In the genomic region with DNA sequence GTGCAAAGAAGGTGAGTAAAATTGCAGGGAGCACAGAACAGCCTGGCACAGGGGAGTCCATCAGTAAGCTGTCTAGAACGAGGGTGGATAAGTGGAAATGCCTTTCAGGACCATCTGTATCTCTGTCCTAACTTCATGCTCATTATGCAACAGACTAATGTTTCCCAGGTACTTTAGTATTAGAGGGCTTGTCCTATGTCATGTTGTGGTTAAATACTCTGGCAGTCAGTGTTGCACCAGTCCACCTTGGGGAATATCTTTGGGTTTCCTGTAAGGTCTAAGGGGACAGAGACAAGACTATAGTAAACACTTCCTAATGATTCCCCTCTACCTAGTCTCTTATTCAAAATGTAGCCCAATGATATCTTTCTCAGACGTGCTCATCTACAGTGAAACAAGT, we compare ENCODE assay signal across 19 cellular contexts. TPM values are rescaled to one million over a fixed set of nuclear protein-coding genes. Genes with fewer than 3 reads are reported as not detected.
DNase-seq lines count a peak whose midpoint lies in the region; ATAC-seq, FAIRE-seq and TF ChIP-seq lines count a peak whose summit lies in the region.
"Had no signal": no experiment of that assay in that cellular context is flagged by ENCODE, and none has a peak within 500 bp of the region (broad histone marks: within the 10 kb centered on the region; RNA-seq: fewer than 3 reads in every experiment).

No MANE protein-coding gene starts in this region.

- peaks cover 22% of the 10 kb centered on the region for H3K4me1 ChIP-seq in OCI-LY7 (ENCODE audit: insufficient read depth, low read length, poor library complexity, severe bottlenecking)
- H3K4me1 ChIP-seq: HAP-1 had no signal

- H3K4me3 ChIP-seq in OCI-LY7 (ENCODE audit: low read depth, low read length, poor library complexity, severe bottlenecking) = no peak overlapping the region
- H3K4me3 ChIP-seq: HAP-1 had no signal

- H4K20me1 ChIP-seq in OCI-LY7 (ENCODE audit: insufficient read depth, low read length) = peaks cover 4% of the 10 kb centered on the region; the same call in 1 of the 2 replicates

- peaks cover 21% of the 10 kb centered on the region for H3K36me3 Mint-ChIP-seq in activated naive CD8-positive, alpha-beta T cell treated with anti-CD3 and anti-CD28 coated beads, Interleukin-2, amount 10 ng/mL, durations not matched to agents 7 days and 5 days
- peaks cover 17% of the 10 kb centered on the region for H3K36me3 Mint-ChIP-seq in activated naive CD8-positive, alpha-beta T cell treated with anti-CD3 and anti-CD28 coated beads for 36 hours
- H3K36me3 Mint-ChIP-seq: IgD-negative memory B cell had no signal

- FAIRE-seq in D721Med (lab: Jason Lieb, UNC) = peak; percentile 67
- FAIRE-seq: GM19239, H1 had no signal

- peak overlapping the region; percentile 48 for H3K27ac Mint-ChIP-seq in activated naive CD8-positive, alpha-beta T cell treated with anti-CD3 and anti-CD28 coated beads, Interleukin-2, amount 10 ng/mL, durations not matched to agents 7 days and 5 days
- H3K27ac Mint-ChIP-seq in activated naive CD8-positive, alpha-beta T cell treated with anti-CD3 and anti-CD28 coated beads for 36 hours = no peak overlapping the region

- TSS peak; percentile 18 for BruUV-seq in OCI-LY7 (replicated peaks; lab: Mats Ljungman, UMichigan)

- H3K4me2 ChIP-seq in OCI-LY7 (ENCODE audit: low read length) = no peak overlapping the region

- H3K36me3 ChIP-seq in OCI-LY7 (ENCODE audit: insufficient read depth, low read length) = peaks cover 66% of the 10 kb centered on the region

- H3K4me1 Mint-ChIP-seq in activated naive CD8-positive, alpha-beta T cell treated with anti-CD3 and anti-CD28 coated beads, Interleukin-2, amount 10 ng/mL, durations not matched to agents 7 days and 5 days = peaks cover 17% of the 10 kb centered on the region
- H3K4me1 Mint-ChIP-seq in activated naive CD8-positive, alpha-beta T cell treated with anti-CD3 and anti-CD28 coated beads for 36 hours = peaks cover 20% of the 10 kb centered on the region

- no peaks in the 10 kb centered on the region for H3K9me3 ChIP-seq in OCI-LY7 (ENCODE audit: low read length)
- H3K9me3 ChIP-seq: HAP-1 had no signal

- TF ChIP-seq CTCF in D721Med (IDR thresholded peaks at IDR 0.05; ENCODE audit: insufficient read depth, missing control alignments) (no peak), OCI-LY7 (conservative IDR thresholded peaks at IDR 0.05; ENCODE audit: low read length) (no peak)

- no peak for DNase-seq in activated naive CD8-positive, alpha-beta T cell treated with anti-CD3 and anti-CD28 coated beads, Interleukin-2, amount 10 ng/mL, durations not matched to agents 7 days and 5 days
- no peak for DNase-seq in activated naive CD8-positive, alpha-beta T cell treated with anti-CD3 and anti-CD28 coated beads for 36 hours
- DNase-seq in D721Med (ENCODE audit: insufficient read length, low spot score) (no peak), OCI-LY7 (ENCODE audit: low spot score) (no peak), NCI-H187 (lab: John Stamatoyannopoulos, UW) (no peak), NCI-H748 (lab: John Stamatoyannopoulos, UW; ENCODE audit: unreplicated experiment) (no peak)
- DNase-seq: C1 segment of cervical spinal cord; CD4-positive, alpha-beta memory T cell; COR-L47; DMS53; GF-D8; KG1 had no signal

- intact Hi-C loops in OCI-LY7 (cut with micrococcal nuclease; ENCODE audit: unreplicated experiment) = loop anchor here (10.0 kb wide), 1 partner anchor 618 kb away; no protein-coding TSS in a partner anchor

- no peaks in the 10 kb centered on the region for H3K9me2 ChIP-seq in OCI-LY7 (ENCODE audit: insufficient read depth, low read length)

- H3K9me3 Mint-ChIP-seq in activated naive CD8-positive, alpha-beta T cell treated with anti-CD3 and anti-CD28 coated beads, Interleukin-2, amount 10 ng/mL, durations not matched to agents 7 days and 5 days = peaks cover 1% of the 10 kb centered on the region
- no peaks in the 10 kb centered on the region for H3K9me3 Mint-ChIP-seq in activated naive CD8-positive, alpha-beta T cell treated with anti-CD3 and anti-CD28 coated beads for 36 hours
- H3K9me3 Mint-ChIP-seq: CD4-positive, alpha-beta memory T cell; IgD-negative memory B cell had no signal

- peaks cover 92% of the 10 kb centered on the region for H3K79me2 ChIP-seq in OCI-LY7 (ENCODE audit: insufficient read depth, low read depth, low read length)

- CTCF ChIA-PET in OCI-LY7 (lab: Charles Lee; ENCODE audit: unreplicated experiment) = no interaction called here

- H3K4me3 Mint-ChIP-seq in activated naive CD8-positive, alpha-beta T cell treated with anti-CD3 and anti-CD28 coated beads, Interleukin-2, amount 10 ng/mL, durations not matched to agents 7 days and 5 days = no peak overlapping the region
- no peak overlapping the region for H3K4me3 Mint-ChIP-seq in activated naive CD8-positive, alpha-beta T cell treated with anti-CD3 and anti-CD28 coated beads for 36 hours
- H3K4me3 Mint-ChIP-seq: CD4-positive, alpha-beta memory T cell had no signal

- ATAC-seq in activated naive CD8-positive, alpha-beta T cell treated with anti-CD3 and anti-CD28 coated beads, Interleukin-2, amount 10 ng/mL, durations not matched to agents 7 days and 5 days (ENCODE audit: low read depth) = no peak
- ATAC-seq in HG03196 (IDR thresholded peaks at IDR 0.05; ENCODE audit: unreplicated experiment) (no peak), HG02610 (IDR thresholded peaks at IDR 0.05; ENCODE audit: unreplicated experiment) (no peak)

- H3K27ac ChIP-seq in OCI-LY7 (ENCODE audit: low read depth, low read length, poor library complexity, severe bottlenecking) = no peak overlapping the region
- H3K27ac ChIP-seq: 22Rv1 had no signal

- no peak overlapping the region for H2AFZ ChIP-seq in OCI-LY7 (ENCODE audit: low read length)

- POLR2A ChIA-PET in activated naive CD8-positive, alpha-beta T cell treated with anti-CD3 and anti-CD28 coated beads, Interleukin-2, amount 10 ng/mL, durations not matched to agents 7 days and 5 days (lab: Charles Lee) = no interaction called here
- POLR2A ChIA-PET in OCI-LY7 (lab: Charles Lee) = no interaction called here

- no peaks in the 10 kb centered on the region for H3K27me3 Mint-ChIP-seq in activated naive CD8-positive, alpha-beta T cell treated with anti-CD3 and anti-CD28 coated beads, Interleukin-2, amount 10 ng/mL, durations not matched to agents 7 days and 5 days
- H3K27me3 Mint-ChIP-seq in activated naive CD8-positive, alpha-beta T cell treated with anti-CD3 and anti-CD28 coated beads for 36 hours = no peaks in the 10 kb centered on the region
- H3K27me3 Mint-ChIP-seq: CD4-positive, alpha-beta memory T cell; IgD-negative memory B cell had no signal

RNA-seq across cellular contexts. Expression of gene NOCT, which starts 21.3 kb away (rescaled TPM):
- 1 to 10 TPM; 4.7 to 5.9 TPM for total RNA-seq in activated naive CD8-positive, alpha-beta T cell treated with anti-CD3 and anti-CD28 coated beads, Interleukin-2, amount 10 ng/mL, durations not matched to agents 7 days and 5 days
- 10 to 100 TPM; 21.5 to 22.9 TPM for total RNA-seq in activated naive CD8-positive, alpha-beta T cell treated with anti-CD3 and anti-CD28 coated beads for 36 hours
- 12.7 and 22.8 TPM in 2 replicates for total RNA-seq in OCI-LY7 (2014; rRNA removed; shearing (Covaris generic))
- total RNA-seq in OCI-LY7 (2022) = 16.8 and 17.8 TPM in 2 replicates
